In the genomic region with DNA sequence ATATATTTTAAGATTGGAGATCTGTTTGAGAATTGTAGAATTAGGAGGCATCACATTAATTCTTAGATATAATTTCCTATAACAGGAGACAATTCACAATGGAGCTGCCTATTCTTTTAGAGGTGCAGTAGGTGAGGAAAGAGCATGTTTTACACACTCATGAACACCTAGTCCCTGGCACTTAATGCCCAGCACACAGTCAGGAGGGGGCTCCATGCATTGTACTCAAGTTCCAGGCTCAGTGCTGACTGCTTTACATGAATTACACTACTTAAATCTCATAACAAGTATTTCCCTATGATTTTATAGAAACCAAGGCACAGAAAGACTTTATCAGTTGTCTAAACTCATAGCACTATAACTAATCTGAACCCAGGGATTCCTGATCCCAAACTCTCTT, we compare ENCODE assay signal across 8 cellular contexts. TPM values are rescaled to one million over a fixed set of nuclear protein-coding genes. Genes with fewer than 3 reads are reported as not detected.
A peak's percentile ranks its signal among the peaks of the same experiment; 100 is the strongest.
DNase-seq lines count a peak whose midpoint lies in the region; ATAC-seq and TF ChIP-seq lines count a peak whose summit lies in the region.

No MANE protein-coding gene starts in this region.

- DNase-seq in activated CD4-positive, alpha-beta T cell treated with anti-CD3 and anti-CD28 coated beads for 36 hours = no peak
- no peak for DNase-seq in activated CD4-positive, alpha-beta T cell treated with anti-CD3 and anti-CD28 coated beads for 48 hours
- DNase-seq in T-cell (no peak), thoracic aorta (ENCODE audit: low spot score) (no peak), kidney tubule cell (ENCODE audit: low spot score) (no peak), anterior cingulate cortex (lab: John Stamatoyannopoulos, UW) (no peak), HAP-1 (ENCODE audit: low spot score in 2 of 2) (no peak)

- no peaks in the 10 kb centered on the region for H3K27me3 Mint-ChIP-seq in activated CD4-positive, alpha-beta T cell treated with anti-CD3 and anti-CD28 coated beads for 36 hours
- no peaks in the 10 kb centered on the region for H3K27me3 Mint-ChIP-seq in T-cell

- CTCF ChIA-PET in activated CD4-positive, alpha-beta T cell treated with anti-CD3 and anti-CD28 coated beads for 36 hours (lab: Charles Lee) = interaction anchor here (0.7 to 2.8 kb wide), 8 partner anchors 11 to 572 kb away, joined by 3 to 15 read pairs (median 6); a partner anchor contains a TSS
- CTCF ChIA-PET in T-cell (lab: Charles Lee) = interaction anchor here in 1 of 2 donors (0.6 to 2.3 kb wide), 5 partner anchors 25 to 130 kb away, joined by 3 to 15 read pairs (median 4); no protein-coding TSS in a partner anchor

- peaks cover 0 to 41% (median 3%) of the 10 kb centered on the region in 3 donors for H3K4me1 ChIP-seq in gastroesophageal sphincter
- H3K4me1 ChIP-seq in thoracic aorta (ENCODE audit: control insufficient read depth in 1 of 2, low read depth in 2 of 2) = peaks cover 11 to 30% of the 10 kb centered on the region in 2 donors
- H3K4me1 ChIP-seq in HAP-1 = no peaks in the 10 kb centered on the region

- intact Hi-C loops in activated CD4-positive, alpha-beta T cell treated with anti-CD3 and anti-CD28 coated beads for 36 hours (cut with DNase I, micrococcal nuclease) = loop anchor here in 1 of 2 experiments (2.0 kb wide), 1 partner anchor 42 kb away; a partner anchor contains a TSS

- H3K4me3 ChIP-seq in gastroesophageal sphincter = peak overlapping the region; percentile 47 to 67
- H3K4me3 ChIP-seq in thoracic aorta = peak overlapping the region; percentile 86
- no peak overlapping the region for H3K4me3 ChIP-seq in HAP-1

- H3K27ac Mint-ChIP-seq in activated CD4-positive, alpha-beta T cell treated with anti-CD3 and anti-CD28 coated beads for 36 hours = peak overlapping the region; percentile 93
- H3K27ac Mint-ChIP-seq in T-cell = peak overlapping the region; percentile 95 to 97

- TF ChIP-seq CTCF in gastroesophageal sphincter (IDR thresholded peaks at IDR 0.05) = no peak
- TF ChIP-seq CTCF in thoracic aorta (IDR thresholded peaks at IDR 0.05) = no peak

- peak; percentile 48 for ATAC-seq in activated CD4-positive, alpha-beta T cell treated with anti-CD3 and anti-CD28 coated beads for 36 hours
- ATAC-seq in T-cell (replicated peaks in 1 of 4) (no peak), gastroesophageal sphincter (no peak), thoracic aorta (ENCODE audit: insufficient number of reproducible peaks, low FRiP score, low read depth) (no peak)

- peaks cover 51% of the 10 kb centered on the region for H3K4me1 Mint-ChIP-seq in activated CD4-positive, alpha-beta T cell treated with anti-CD3 and anti-CD28 coated beads for 36 hours
- peaks cover 36 to 51% (median 47%) of the 10 kb centered on the region in 3 donors for H3K4me1 Mint-ChIP-seq in T-cell

- TF ChIP-seq POLR2A in gastroesophageal sphincter (IDR thresholded peaks at IDR 0.05) = no peak

- peaks cover 10% of the 10 kb centered on the region for H3K9me3 Mint-ChIP-seq in activated CD4-positive, alpha-beta T cell treated with anti-CD3 and anti-CD28 coated beads for 36 hours (ENCODE audit: low read depth)
- peaks cover 5 to 11% (median 11%) of the 10 kb centered on the region in 3 donors for H3K9me3 Mint-ChIP-seq in T-cell

- peak overlapping the region; percentile 76 to 89 (median 80) for H3K27ac ChIP-seq in gastroesophageal sphincter
- H3K27ac ChIP-seq in thoracic aorta = peak overlapping the region; percentile 65 to 85

- peaks cover 0 to 20% of the 10 kb centered on the region in 2 donors for H3K36me3 ChIP-seq in gastroesophageal sphincter
- H3K36me3 ChIP-seq in thoracic aorta = no peaks in the 10 kb centered on the region
- H3K36me3 ChIP-seq in HAP-1 (replicated peaks) = no peaks in the 10 kb centered on the region

- H3K9me3 ChIP-seq in gastroesophageal sphincter (peaks cover 0 to 6% (median 0%) of the 10 kb centered on the region in 3 donors), thoracic aorta (no peaks in the 10 kb centered on the region), HAP-1 (no peaks in the 10 kb centered on the region)

- H3K36me3 Mint-ChIP-seq in activated CD4-positive, alpha-beta T cell treated with anti-CD3 and anti-CD28 coated beads for 36 hours (ENCODE audit: low read depth) = peaks cover 29% of the 10 kb centered on the region
- H3K36me3 Mint-ChIP-seq in T-cell = peaks cover 37% of the 10 kb centered on the region

- POLR2A ChIA-PET in activated CD4-positive, alpha-beta T cell treated with anti-CD3 and anti-CD28 coated beads for 36 hours (lab: Charles Lee) = interaction anchor here (0.6 to 1.2 kb wide), 6 partner anchors 18 to 442 kb away, joined by 3 to 6 read pairs (median 4); no protein-coding TSS in a partner anchor
- POLR2A ChIA-PET in T-cell (lab: Charles Lee) = interaction anchor here (0.6 to 1.7 kb wide), 5 partner anchors 38 to 288 kb away, joined by 3 to 10 read pairs (median 4); no protein-coding TSS in a partner anchor

- no peak for TF ChIP-seq EP300 in gastroesophageal sphincter (IDR thresholded peaks at IDR 0.05)

- H3K27me3 ChIP-seq in gastroesophageal sphincter (no peaks in the 10 kb centered on the region), thoracic aorta (replicated peaks; ENCODE audit: insufficient read depth) (no peaks in the 10 kb centered on the region), HAP-1 (ENCODE audit: low read depth) (no peaks in the 10 kb centered on the region)

- in situ Hi-C loops in HAP-1 (cut with MboI; ENCODE audit: low sequenced_read_pairs) = no loop called here

- H3K4me3 Mint-ChIP-seq in activated CD4-positive, alpha-beta T cell treated with anti-CD3 and anti-CD28 coated beads for 36 hours = peak overlapping the region; percentile 79
- peak overlapping the region; percentile 80 to 96 (median 92) for H3K4me3 Mint-ChIP-seq in T-cell

RNA-seq across cellular contexts. Expression of a gene that starts 0.4 kb away (rescaled TPM):
- total RNA-seq in activated CD4-positive, alpha-beta T cell treated with anti-CD3 and anti-CD28 coated beads for 36 hours = 1 to 10 TPM; 4.8 to 5.8 TPM
- 10 to 100 TPM; 26.7 to 52.0 (median 39.2) TPM for total RNA-seq in T-cell
- total RNA-seq in gastroesophageal sphincter = 10 to 100 TPM in 3 of 4 donors, 1 to 10 TPM in 1; 8.6 to 26.5 (median 20.7) TPM
- 10 to 100 TPM; 44.7 to 51.9 TPM for total RNA-seq in thoracic aorta

RNA-seq across cellular contexts. Expression of a gene that starts 30.6 kb away (rescaled TPM):
- 10 to 100 TPM; 52.7 to 53.7 TPM for total RNA-seq in activated CD4-positive, alpha-beta T cell treated with anti-CD3 and anti-CD28 coated beads for 36 hours
- total RNA-seq in T-cell (10 to 100 TPM; 21.9 to 25.4 (median 23.2) TPM), gastroesophageal sphincter (10 to 100 TPM; 20.0 to 30.4 (median 24.9) TPM), thoracic aorta (10 to 100 TPM; 16.7 to 24.8 TPM)

RNA-seq across cellular contexts. Expression of a gene that starts 30.6 kb away (rescaled TPM):
- 10 to 100 TPM; 25.7 to 26.2 TPM for total RNA-seq in activated CD4-positive, alpha-beta T cell treated with anti-CD3 and anti-CD28 coated beads for 36 hours
- 10 to 100 TPM; 17.7 to 23.0 (median 21.0) TPM for total RNA-seq in T-cell
- 10 to 100 TPM; 16.1 to 38.3 (median 20.1) TPM for total RNA-seq in gastroesophageal sphincter
- total RNA-seq in thoracic aorta = 10 to 100 TPM; 17.6 to 26.2 TPM

RNA-seq across cellular contexts. Expression of a gene that starts 42.0 kb away (rescaled TPM):
- 10 to 100 TPM; 67.6 to 79.9 TPM for total RNA-seq in activated CD4-positive, alpha-beta T cell treated with anti-CD3 and anti-CD28 coated beads for 36 hours
- total RNA-seq in T-cell (10 to 100 TPM; 29.5 to 57.8 (median 53.5) TPM), gastroesophageal sphincter (10 to 100 TPM; 14.9 to 46.4 (median 24.2) TPM), thoracic aorta (10 to 100 TPM; 26.4 to 68.9 TPM)
